ENCODE assay signal across 21 cellular contexts in the genomic region with DNA sequence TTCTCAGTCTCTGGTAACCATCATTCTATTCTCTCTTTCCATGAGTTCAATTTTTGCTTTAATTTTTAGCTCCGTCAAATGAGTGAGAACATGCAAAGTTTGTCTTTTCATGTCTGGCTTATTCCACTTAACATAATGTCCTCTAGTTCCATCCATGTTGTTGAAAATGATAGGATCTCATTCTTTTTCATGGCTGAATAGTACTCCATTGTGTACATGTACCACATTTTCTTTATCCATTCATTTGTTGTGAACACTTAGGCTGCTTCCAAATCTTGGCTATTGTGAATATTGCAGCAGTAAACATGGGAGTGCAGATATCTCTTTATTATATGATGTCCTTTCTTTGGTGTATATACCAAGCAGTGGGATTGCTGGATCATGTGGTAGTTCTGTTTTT.
A peak's percentile ranks its signal among the peaks of the same experiment; 100 is the strongest.
DNase-seq lines count a peak whose midpoint lies in the region; ATAC-seq, FAIRE-seq and TF ChIP-seq lines count a peak whose summit lies in the region.
"Had no signal": no experiment of that assay in that cellular context is flagged by ENCODE, and none has a peak within 500 bp of the region (broad histone marks: within the 10 kb centered on the region; RNA-seq: fewer than 3 reads in every experiment).

No MANE protein-coding gene starts in this region.

- 0 out of 3 replicates have a peak, but pooled peaks cover 4% of the 10 kb centered on the region for H3K9me3 ChIP-seq in A549
- no peaks in the 10 kb centered on the region for H3K9me3 ChIP-seq in HEK293 (ENCODE audit: control insufficient read depth, insufficient read depth, low read depth, low read length)
- no peaks in the 10 kb centered on the region for H3K9me3 ChIP-seq in K562 (replicated peaks; ENCODE audit: control insufficient read depth, insufficient read depth, low read depth, low read length)
- H3K9me3 ChIP-seq: Caco-2 had no signal

- TF ChIP-seq CTCF in A549 (IDR thresholded peaks at IDR 0.05) = no peak
- no peak for TF ChIP-seq CTCF in HEK293 (tag by site-specific recombination; IDR thresholded peaks at IDR 0.05)
- no peak for TF ChIP-seq CTCF in K562 (IDR thresholded peaks at IDR 0.05 in 2 of 3, conservative IDR thresholded peaks at IDR 0.05 in 1 of 3; ENCODE audit: insufficient read depth in 2 of 3, low read depth in 1 of 3, low read length in 3 of 3)

- H3K4me3 ChIP-seq in A549 = no peak overlapping the region
- no peak overlapping the region for H3K4me3 ChIP-seq in HEK293 (ENCODE audit: low read depth, low read length)
- H3K4me3 ChIP-seq in K562 = no peak overlapping the region
- H3K4me3 ChIP-seq: BLaER1 treated with 17β-estradiol and CSF1 and Interleukin-3, amounts not matched to agents 10 nM and 100 nM had no signal

- H3K27me3 ChIP-seq in K562 (ENCODE audit: control insufficient read depth in 2 of 2, insufficient read depth in 2 of 2, low read length in 2 of 2) = no peaks in the 10 kb centered on the region
- H3K27me3 ChIP-seq: BLaER1 treated with 17β-estradiol and CSF1 and Interleukin-3, amounts not matched to agents 10 nM and 100 nM had no signal

- TF ChIP-seq POLR2A in A549 (IDR thresholded peaks at IDR 0.05; ENCODE audit: low read length) (no peak), K562 (conservative IDR thresholded peaks at IDR 0.05) (no peak), erythroblast (IDR thresholded peaks at IDR 0.05; ENCODE audit: low read length) (no peak)

- intact Hi-C loops in K562 (cut with micrococcal nuclease) = no loop called here

- POLR2A ChIA-PET in A549 (lab: Yijun Ruan, JAX) = no interaction called here
- POLR2A ChIA-PET in HEK293 (lab: Yijun Ruan, JAX) = no interaction called here
- POLR2A ChIA-PET in K562 (lab: Yijun Ruan, JAX) = no interaction called here

- FAIRE-seq in A549 (lab: Jason Lieb, UNC) = peak; percentile 7
- FAIRE-seq in K562 (lab: Jason Lieb, UNC) = no peak
- FAIRE-seq: A204.1, D721Med, G401.6, GM12891, GM19239 had no signal

- H3K4me1 ChIP-seq in A549 = no peaks in the 10 kb centered on the region
- H3K4me1 ChIP-seq in HEK293 (ENCODE audit: control insufficient read depth, insufficient read depth, low read length) = no peaks in the 10 kb centered on the region
- no peaks in the 10 kb centered on the region for H3K4me1 ChIP-seq in K562 (replicated peaks in 1 of 2; ENCODE audit: control insufficient read depth in 2 of 2, insufficient read depth in 2 of 2, low read length in 2 of 2)

- CTCF ChIA-PET in A549 (lab: Yijun Ruan, JAX) = no interaction called here
- CTCF ChIA-PET in HEK293 (lab: Yijun Ruan, JAX) = no interaction called here
- CTCF ChIA-PET in K562 (lab: Yijun Ruan, JAX; ENCODE audit: low intra/inter-chr PET ratio) = no interaction called here

- no peak overlapping the region for H3K4me2 ChIP-seq in A549
- H3K4me2 ChIP-seq in K562 (ENCODE audit: insufficient read depth, low read length) = no peak overlapping the region
- H3K4me2 ChIP-seq: BLaER1 treated with 17β-estradiol and CSF1 and Interleukin-3, amounts not matched to agents 10 nM and 100 nM had no signal

- BruUV-seq in K562 (replicated peaks; lab: Mats Ljungman, UMichigan) = no TSS peak

- DNase-seq in A549 (ENCODE audit: low read depth in 1 of 2, low spot score in 1 of 2) (no peak), K562 (ENCODE audit: extremely low read depth in 1 of 4, low spot score in 3 of 4) (no peak), erythroblast (lab: John Stamatoyannopoulos, UW) (no peak), activated gamma-delta T cell (lab: John Stamatoyannopoulos, UW) (no peak)
- no peak for DNase-seq in stimulated activated CD4-positive, alpha-beta T cell treated with anti-CD3 and anti-CD28 coated beads, Interleukin-2, amount 100 ng/mL, for 48 hours
- DNase-seq: 8988T; AML-193; Caco-2; Calu3; CD4-positive, alpha-beta T cell; CD8-positive, alpha-beta T cell; DMS79 treated with DMSO at 0.1 percent for 48 hours; GF-D8 had no signal

- no peaks in the 10 kb centered on the region for H3K79me2 ChIP-seq in K562 (ENCODE audit: control insufficient read depth, insufficient read depth, low read length)

- no peak overlapping the region for H3K27ac ChIP-seq in A549
- no peak overlapping the region for H3K27ac ChIP-seq in HEK293 (ENCODE audit: extremely low read depth, low read depth, low read length)
- H3K27ac ChIP-seq in K562 (ENCODE audit: extremely low read depth, low read depth, low read length) = no peak overlapping the region
- H3K27ac ChIP-seq: BLaER1 treated with 17β-estradiol and CSF1 and Interleukin-3, amounts not matched to agents 10 nM and 100 nM; C4-2B had no signal

- no peaks in the 10 kb centered on the region for H3K9me1 ChIP-seq in K562 (ENCODE audit: control insufficient read depth, insufficient read depth, low read length)

- H4K20me1 ChIP-seq in K562 (replicated peaks; ENCODE audit: control insufficient read depth, insufficient read depth, low read length) = no peaks in the 10 kb centered on the region
- H4K20me1 ChIP-seq: BLaER1 treated with 17β-estradiol and CSF1 and Interleukin-3, amounts not matched to agents 10 nM and 100 nM had no signal

- no peak for ATAC-seq in A549
- ATAC-seq in K562 = no peak
- ATAC-seq: CD8-positive, alpha-beta T cell had no signal

- in situ Hi-C loops in K562 (cut with MboI) = no loop called here

- no peak for TF ChIP-seq EP300 in A549 (IDR thresholded peaks at IDR 0.05)
- no peak for TF ChIP-seq EP300 in K562 (IDR thresholded peaks at IDR 0.05; ENCODE audit: low read length)

- H3K9ac ChIP-seq in K562 (ENCODE audit: insufficient read depth in 1 of 2, low read depth in 2 of 2, low read length in 2 of 2) = no peak overlapping the region
- H3K9ac ChIP-seq: BLaER1 treated with 17β-estradiol and CSF1 and Interleukin-3, amounts not matched to agents 10 nM and 100 nM had no signal

- H2AFZ ChIP-seq in K562 (ENCODE audit: low read depth, low read length) = no peak overlapping the region

- 61% methylated on average over 1 of the region's 1 CpG for WGBS in A549 (ENCODE audit: missing lambda C conversion rate)
- 13% methylated on average over 1 of the region's 1 CpG for WGBS in K562 (ENCODE audit: insufficient coverage, low coverage, missing lambda C conversion rate)

- no peaks in the 10 kb centered on the region for H3K36me3 ChIP-seq in HEK293 (ENCODE audit: control insufficient read depth in 2 of 2, insufficient read depth in 1 of 2, low read length in 2 of 2)
- no peaks in the 10 kb centered on the region for H3K36me3 ChIP-seq in K562 (ENCODE audit: control insufficient read depth, insufficient read depth, low read length)
- H3K36me3 ChIP-seq: BLaER1 treated with 17β-estradiol and CSF1 and Interleukin-3, amounts not matched to agents 10 nM and 100 nM had no signal

- no peak for TF ChIP-seq RAD21 in A549 (conservative IDR thresholded peaks at IDR 0.05 in 1 of 2, IDR thresholded peaks at IDR 0.05 in 1 of 2)
- no peak for TF ChIP-seq RAD21 in K562 (CRISPR knock-in tag; conservative IDR thresholded peaks at IDR 0.05 in 1 of 2, IDR thresholded peaks at IDR 0.05 in 1 of 2)

TF ChIP-seq in A549, 52 proteins besides CTCF, POLR2A, EP300 and RAD21 (continues in another document):
- TF ChIP-seq POLR2AphosphoS2 (conservative IDR thresholded peaks at IDR 0.05; ENCODE audit: low read length) (no peak), SREBF2 (IDR thresholded peaks at IDR 0.05) (no peak), ZSCAN20 (CRISPR knock-in tag; IDR thresholded peaks at IDR 0.05) (no peak), NFE2L2 (conservative IDR thresholded peaks at IDR 0.05; ENCODE audit: low read length) (no peak), HOXB13 (CRISPR knock-in tag; IDR thresholded peaks at IDR 0.05; ENCODE audit: low read depth) (no peak), ZFP36 (IDR thresholded peaks at IDR 0.05; ENCODE audit: borderline replicate concordance, partially characterized antibody) (no peak), HEYL (CRISPR knock-in tag; IDR thresholded peaks at IDR 0.05) (no peak)
- TF ChIP-seq, protein P1, sequence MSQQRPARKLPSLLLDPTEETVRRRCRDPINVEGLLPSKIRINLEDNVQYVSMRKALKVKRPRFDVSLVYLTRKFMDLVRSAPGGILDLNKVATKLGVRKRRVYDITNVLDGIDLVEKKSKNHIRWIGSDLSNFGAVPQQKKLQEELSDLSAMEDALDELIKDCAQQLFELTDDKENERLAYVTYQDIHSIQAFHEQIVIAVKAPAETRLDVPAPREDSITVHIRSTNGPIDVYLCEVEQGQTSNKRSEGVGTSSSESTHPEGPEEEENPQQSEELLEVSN (IDR thresholded peaks at IDR 0.05; ENCODE audit: borderline replicate concordance, low read depth) = no peak

TF ChIP-seq in HEK293, 187 proteins besides CTCF, POLR2A, EP300 and RAD21 (continues in another document):
- TF ChIP-seq ZNF146 (tag by site-specific recombination; IDR thresholded peaks at IDR 0.05) = peak; percentile 68; the same call in 1 of the 2 replicates

TF ChIP-seq in K562, 482 proteins besides CTCF, POLR2A, EP300 and RAD21:
- TF ChIP-seq ZNF146 (CRISPR knock-in tag; IDR thresholded peaks at IDR 0.05; ENCODE audit: unreplicated experiment) = peak; percentile 32
- no peak for TF ChIP-seq ZNF347 (CRISPR knock-in tag; IDR thresholded peaks at IDR 0.05; ENCODE audit: low read depth)
- TF ChIP-seq, protein P2, sequence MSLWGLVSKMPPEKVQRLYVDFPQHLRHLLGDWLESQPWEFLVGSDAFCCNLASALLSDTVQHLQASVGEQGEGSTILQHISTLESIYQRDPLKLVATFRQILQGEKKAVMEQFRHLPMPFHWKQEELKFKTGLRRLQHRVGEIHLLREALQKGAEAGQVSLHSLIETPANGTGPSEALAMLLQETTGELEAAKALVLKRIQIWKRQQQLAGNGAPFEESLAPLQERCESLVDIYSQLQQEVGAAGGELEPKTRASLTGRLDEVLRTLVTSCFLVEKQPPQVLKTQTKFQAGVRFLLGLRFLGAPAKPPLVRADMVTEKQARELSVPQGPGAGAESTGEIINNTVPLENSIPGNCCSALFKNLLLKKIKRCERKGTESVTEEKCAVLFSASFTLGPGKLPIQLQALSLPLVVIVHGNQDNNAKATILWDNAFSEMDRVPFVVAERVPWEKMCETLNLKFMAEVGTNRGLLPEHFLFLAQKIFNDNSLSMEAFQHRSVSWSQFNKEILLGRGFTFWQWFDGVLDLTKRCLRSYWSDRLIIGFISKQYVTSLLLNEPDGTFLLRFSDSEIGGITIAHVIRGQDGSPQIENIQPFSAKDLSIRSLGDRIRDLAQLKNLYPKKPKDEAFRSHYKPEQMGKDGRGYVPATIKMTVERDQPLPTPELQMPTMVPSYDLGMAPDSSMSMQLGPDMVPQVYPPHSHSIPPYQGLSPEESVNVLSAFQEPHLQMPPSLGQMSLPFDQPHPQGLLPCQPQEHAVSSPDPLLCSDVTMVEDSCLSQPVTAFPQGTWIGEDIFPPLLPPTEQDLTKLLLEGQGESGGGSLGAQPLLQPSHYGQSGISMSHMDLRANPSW (CRISPR knock-in tag; IDR thresholded peaks at IDR 0.05) = no peak
